ENCODE assay signal across 8 cellular contexts in genomic region chr5:165209101-165209727, GRCh38.
DNase-seq lines count a peak whose midpoint lies in the region; ATAC-seq and TF ChIP-seq lines count a peak whose summit lies in the region.

No MANE protein-coding gene starts in this region.

- POLR2A ChIA-PET in AG04450 (lab: Yijun Ruan, JAX), result no interaction called here

- no peak for TF ChIP-seq POLR2A in gastroesophageal sphincter (IDR thresholded peaks at IDR 0.05)
- no peak for TF ChIP-seq POLR2A in tibial nerve (IDR thresholded peaks at IDR 0.05)

- ATAC-seq in GM23338, result no peak
- no peak for ATAC-seq in RWPE2 (ENCODE audit: low read depth)
- no peak for ATAC-seq in gastroesophageal sphincter
- ATAC-seq in HG02981 (IDR thresholded peaks at IDR 0.05; ENCODE audit: unreplicated experiment), result no peak

- no peak overlapping the region for H2AFZ ChIP-seq in GM23338

- H3K36me3 Mint-ChIP-seq in GM23338 (ENCODE audit: low read depth), result no peaks in the 10 kb centered on the region
- H3K36me3 Mint-ChIP-seq in activated T-helper 2 cell treated with anti-CD3 and anti-CD28 coated beads, Interferon-gamma antibody, Interleukin-2, Interleukin-4, amounts not matched to agents 10 μg/mL and 5 μg/mL and 100 μg/mL, durations not matched to agents 14 hours and 24 hours and 36 hours (ENCODE audit: low read depth), result no peaks in the 10 kb centered on the region

- H3K9me2 ChIP-seq in GM23338 (ENCODE audit: insufficient read depth), result no peaks in the 10 kb centered on the region

- peak overlapping the region; percentile 39 for H3K27ac Mint-ChIP-seq in GM23338
- H3K27ac Mint-ChIP-seq in activated T-helper 2 cell treated with anti-CD3 and anti-CD28 coated beads, Interferon-gamma antibody, Interleukin-2, Interleukin-4, amounts not matched to agents 10 μg/mL and 5 μg/mL and 100 μg/mL, durations not matched to agents 14 hours and 24 hours and 36 hours, result no peak overlapping the region

- CTCF ChIA-PET in AG04450 (lab: Charles Lee), result interaction anchor here (1.0 to 2.7 kb wide), 4 partner anchors 9 to 1642 kb away, joined by 3 to 12 read pairs (median 4); no protein-coding TSS in a partner anchor

- no peak overlapping the region for H3K4me3 Mint-ChIP-seq in GM23338
- H3K4me3 Mint-ChIP-seq in activated T-helper 2 cell treated with anti-CD3 and anti-CD28 coated beads, Interferon-gamma antibody, Interleukin-2, Interleukin-4, amounts not matched to agents 10 μg/mL and 5 μg/mL and 100 μg/mL, durations not matched to agents 14 hours and 24 hours and 36 hours (ENCODE audit: low read depth), result no peak overlapping the region

- 0% methylated on average over 1 of the region's 1 CpG for WGBS in gastroesophageal sphincter (ENCODE audit: low coverage in 1 of 2), 2 donors
- WGBS in tibial nerve, 2 donors, result 0% methylated on average over 1 of the region's 1 CpG

- DNase-seq in AG04450 (ENCODE audit: low read depth, low spot score) (no peak), GM23338 (ENCODE audit: low spot score) (peak; percentile 63), RWPE2 (ENCODE audit: low spot score) (no peak), tibial nerve (ENCODE audit: low spot score in 2 of 2) (no peak), NK-92 (lab: John Stamatoyannopoulos, UW; ENCODE audit: unreplicated experiment) (no peak)
- no peak for DNase-seq in activated T-helper 2 cell treated with anti-CD3 and anti-CD28 coated beads, Interferon-gamma antibody, Interleukin-2, Interleukin-4, amounts not matched to agents 10 μg/mL and 5 μg/mL and 100 μg/mL, durations not matched to agents 14 hours and 24 hours and 36 hours (ENCODE audit: low spot score)

- H3K27ac ChIP-seq in AG04450 (ENCODE audit: low read depth, low read length) (no peak overlapping the region), GM23338 (ENCODE audit: low read depth) (no peak overlapping the region), RWPE2 (ENCODE audit: poor library complexity, severe bottlenecking) (no peak overlapping the region), gastroesophageal sphincter (no peak overlapping the region), tibial nerve (no peak overlapping the region)

- H3K4me1 ChIP-seq in GM23338 (ENCODE audit: insufficient read depth) (peaks cover 22% of the 10 kb centered on the region), RWPE2 (ENCODE audit: insufficient read depth, poor library complexity, severe bottlenecking) (no peaks in the 10 kb centered on the region), gastroesophageal sphincter (no peaks in the 10 kb centered on the region), tibial nerve (no peaks in the 10 kb centered on the region)

- no peak overlapping the region for H3K4me2 ChIP-seq in GM23338

- peaks cover 3% of the 10 kb centered on the region for H3K27me3 Mint-ChIP-seq in GM23338 (ENCODE audit: insufficient read depth, low read depth, poor library complexity)
- H3K27me3 Mint-ChIP-seq in activated T-helper 2 cell treated with anti-CD3 and anti-CD28 coated beads, Interferon-gamma antibody, Interleukin-2, Interleukin-4, amounts not matched to agents 10 μg/mL and 5 μg/mL and 100 μg/mL, durations not matched to agents 14 hours and 24 hours and 36 hours (ENCODE audit: low read depth), result no peaks in the 10 kb centered on the region

- H3K9me3 Mint-ChIP-seq in GM23338, result no peaks in the 10 kb centered on the region
- no peaks in the 10 kb centered on the region for H3K9me3 Mint-ChIP-seq in activated T-helper 2 cell treated with anti-CD3 and anti-CD28 coated beads, Interferon-gamma antibody, Interleukin-2, Interleukin-4, amounts not matched to agents 10 μg/mL and 5 μg/mL and 100 μg/mL, durations not matched to agents 14 hours and 24 hours and 36 hours

- H4K20me1 ChIP-seq in GM23338 (replicated peaks; ENCODE audit: insufficient read depth), result no peaks in the 10 kb centered on the region

- intact Hi-C loops in activated T-helper 2 cell treated with anti-CD3 and anti-CD28 coated beads, Interferon-gamma antibody, Interleukin-2, Interleukin-4, amounts not matched to agents 10 μg/mL and 5 μg/mL and 100 μg/mL, durations not matched to agents 14 hours and 24 hours and 36 hours (cut with micrococcal nuclease), result loop anchor here (2.0 kb wide), 2 partner anchors 1196 to 1644 kb away; no protein-coding TSS in a partner anchor

- H3K27me3 ChIP-seq in AG04450 (ENCODE audit: control insufficient read depth, insufficient read depth, low read length), result no peaks in the 10 kb centered on the region
- no peaks in the 10 kb centered on the region for H3K27me3 ChIP-seq in GM23338 (ENCODE audit: insufficient read depth)
- H3K27me3 ChIP-seq in RWPE2 (ENCODE audit: insufficient read depth, poor library complexity, severe bottlenecking), result no peaks in the 10 kb centered on the region
- no peaks in the 10 kb centered on the region for H3K27me3 ChIP-seq in gastroesophageal sphincter
- no peaks in the 10 kb centered on the region for H3K27me3 ChIP-seq in tibial nerve

- H3K9me3 ChIP-seq in AG04450 (ENCODE audit: control insufficient read depth, insufficient read depth, low read length) (no peaks in the 10 kb centered on the region), RWPE2 (ENCODE audit: severe bottlenecking) (no peaks in the 10 kb centered on the region), gastroesophageal sphincter (no peaks in the 10 kb centered on the region), tibial nerve (no peaks in the 10 kb centered on the region)

- H3K4me3 ChIP-seq in AG04450 (ENCODE audit: low read depth, low read length) (no peak overlapping the region), GM23338 (no peak overlapping the region), RWPE2 (ENCODE audit: severe bottlenecking) (no peak overlapping the region), gastroesophageal sphincter (no peak overlapping the region), tibial nerve (no peak overlapping the region)

- TF ChIP-seq EP300 in gastroesophageal sphincter (IDR thresholded peaks at IDR 0.05) (no peak), tibial nerve (IDR thresholded peaks at IDR 0.05) (no peak)

- no peaks in the 10 kb centered on the region for H3K79me2 ChIP-seq in GM23338 (replicated peaks; ENCODE audit: insufficient read depth)

- H3K4me1 Mint-ChIP-seq in GM23338, result peaks cover 36% of the 10 kb centered on the region
- H3K4me1 Mint-ChIP-seq in activated T-helper 2 cell treated with anti-CD3 and anti-CD28 coated beads, Interferon-gamma antibody, Interleukin-2, Interleukin-4, amounts not matched to agents 10 μg/mL and 5 μg/mL and 100 μg/mL, durations not matched to agents 14 hours and 24 hours and 36 hours (ENCODE audit: low read depth), result no peaks in the 10 kb centered on the region

- H3F3A ChIP-seq in GM23338 (replicated peaks; ENCODE audit: low read depth), result no peaks in the 10 kb centered on the region

- H3K36me3 ChIP-seq in GM23338 (ENCODE audit: insufficient read depth), result no peaks in the 10 kb centered on the region
- no peaks in the 10 kb centered on the region for H3K36me3 ChIP-seq in RWPE2 (ENCODE audit: low read depth)
- no peaks in the 10 kb centered on the region for H3K36me3 ChIP-seq in gastroesophageal sphincter
- H3K36me3 ChIP-seq in tibial nerve, result no peaks in the 10 kb centered on the region

- TF ChIP-seq CTCF in AG04450 (IDR thresholded peaks at IDR 0.05; ENCODE audit: low read depth, low read length) (peak; percentile 73), GM23338 (conservative IDR thresholded peaks at IDR 0.05; ENCODE audit: low read depth in 2 of 2) (peak in 1 of 2 experiments; percentile 93; a peak in 3 of 4 replicates), RWPE2 (IDR thresholded peaks at IDR 0.05; ENCODE audit: poor library complexity, severe bottlenecking) (peak; percentile 94), gastroesophageal sphincter (IDR thresholded peaks at IDR 0.05) (peak; percentile 23 to 73 (median 50)), tibial nerve (IDR thresholded peaks at IDR 0.05) (peak; percentile 30 to 59 (median 45))

TF ChIP-seq in GM23338, 12 proteins besides CTCF, POLR2A, EP300 and RAD21 (continues in another document):
- no peak for TF ChIP-seq POLR2AphosphoS5 (IDR thresholded peaks at IDR 0.05; ENCODE audit: low read depth)
- no peak for TF ChIP-seq EZH2phosphoT487 (IDR thresholded peaks at IDR 0.05; ENCODE audit: unreplicated experiment)
- no peak for TF ChIP-seq NANOG (IDR thresholded peaks at IDR 0.05; ENCODE audit: borderline replicate concordance)
- no peak for TF ChIP-seq ZNF114 (CRISPR knock-in tag; IDR thresholded peaks at IDR 0.05)
